ENCODE assay signal across 1 cellular context in the genomic region with DNA sequence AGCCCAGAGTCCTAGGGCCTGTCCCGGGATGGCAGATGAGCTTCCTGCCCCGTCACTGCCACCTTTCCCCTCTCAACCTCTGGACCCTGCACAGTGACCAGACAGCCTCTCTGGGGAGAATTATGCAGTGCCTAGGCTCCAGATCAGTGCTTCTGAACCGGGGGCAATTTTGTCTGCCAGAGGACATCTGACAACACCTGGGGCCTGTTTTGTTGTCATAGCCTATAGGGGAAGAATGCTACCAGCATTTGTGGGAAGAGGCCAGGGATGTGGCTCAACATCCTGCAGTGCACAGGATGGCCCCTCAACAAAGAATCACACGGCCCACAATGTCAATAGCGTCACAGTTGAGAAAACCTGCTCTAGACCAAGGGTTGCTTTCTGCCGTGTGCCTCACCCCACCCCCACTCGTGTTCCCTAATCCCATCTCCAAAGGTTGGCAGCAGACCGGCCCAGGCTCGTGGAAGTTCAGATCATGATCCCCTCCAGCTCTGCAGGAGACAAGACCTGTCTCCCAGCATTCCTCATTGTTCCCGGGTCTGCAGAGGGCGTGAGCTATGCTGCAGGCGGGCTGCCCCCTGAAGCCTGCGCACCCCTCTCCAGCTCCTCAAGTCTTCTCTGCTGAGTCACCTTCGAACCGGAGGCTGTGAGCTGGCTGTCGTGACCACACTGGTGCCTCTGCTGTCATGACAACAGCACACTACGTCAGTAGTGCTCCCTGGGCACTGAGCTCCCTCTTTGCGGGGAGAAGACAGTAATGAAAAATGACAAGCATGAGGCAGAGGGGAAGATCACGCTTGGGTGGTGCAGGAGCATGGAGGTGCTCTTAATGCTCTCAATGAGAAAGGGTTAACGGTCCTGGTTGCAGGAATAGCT.
TF ChIP-seq lines count a peak whose summit lies in the region.

No MANE protein-coding gene starts in this region.

TF ChIP-seq in K562, 482 proteins besides CTCF, POLR2A, EP300 and RAD21 (continues in another document):
- TF ChIP-seq MAZ (CRISPR knock-in tag; conservative IDR thresholded peaks at IDR 0.05 in 1 of 2, IDR thresholded peaks at IDR 0.05 in 1 of 2) (peak in 1 of 2 experiments; percentile 44; a peak in 1 of 4 replicates), NFIX (CRISPR knock-in tag; IDR thresholded peaks at IDR 0.05; ENCODE audit: low read depth) (no peak), MAFG (tag; conservative IDR thresholded peaks at IDR 0.05) (peak; percentile 91), ZNF586 (CRISPR knock-in tag; conservative IDR thresholded peaks at IDR 0.05) (no peak), SMARCE1 (IDR thresholded peaks at IDR 0.05) (0 out of 2 replicates have a peak, but pooled peaks have one; percentile 47), EP400 (IDR thresholded peaks at IDR 0.05) (peak; percentile 56), ELF4 (CRISPR knock-in tag; IDR thresholded peaks at IDR 0.05) (peak; percentile 27; the same call in 1 of the 2 replicates), CEBPG (CRISPR knock-in tag; IDR thresholded peaks at IDR 0.05) (no peak), CEBPG (tag; conservative IDR thresholded peaks at IDR 0.05 in 1 of 2, IDR thresholded peaks at IDR 0.05 in 1 of 2) (no peak), MAFF (IDR thresholded peaks at IDR 0.05; ENCODE audit: low read length) (peak; percentile 69), ESRRA (IDR thresholded peaks at IDR 0.05; ENCODE audit: borderline replicate concordance, low read depth) (0 out of 2 replicates have a peak, but pooled peaks have one; percentile 18), FOXA3 (CRISPR knock-in tag; conservative IDR thresholded peaks at IDR 0.05 in 1 of 2, IDR thresholded peaks at IDR 0.05 in 1 of 2) (0 out of 4 replicates have a peak, but pooled peaks of 1 of the 2 experiments have one; percentile 12), NFXL1 (CRISPR knock-in tag; IDR thresholded peaks at IDR 0.05) (no peak), NCOA1 (IDR thresholded peaks at IDR 0.05; ENCODE audit: low read depth) (peak; percentile 19; the same call in 1 of the 2 replicates), TAF1 (IDR thresholded peaks at IDR 0.05; ENCODE audit: control insufficient read depth, extremely low read depth, insufficient read depth, low read length, severe bottlenecking) (no peak), ZNF445 (CRISPR knock-in tag; IDR thresholded peaks at IDR 0.05; ENCODE audit: low read depth) (no peak), KDM2B (CRISPR knock-in tag; IDR thresholded peaks at IDR 0.05) (no peak), HDAC1 (IDR thresholded peaks at IDR 0.05) (peak in 1 of 2 experiments; percentile 82; a peak in 1 of 4 replicates), SIRT6 (IDR thresholded peaks at IDR 0.05; ENCODE audit: low read depth, low read length) (no peak), STAT5B (CRISPR knock-in tag; IDR thresholded peaks at IDR 0.05) (no peak), TBP (optimal IDR thresholded peaks at IDR 0.05; ENCODE audit: low read depth, low read length) (no peak), POLR2AphosphoS2 (IDR thresholded peaks at IDR 0.05; ENCODE audit: low read length) (peak; percentile 77), IFI16 (CRISPR knock-in tag; IDR thresholded peaks at IDR 0.05) (no peak), JUND (IDR thresholded peaks at IDR 0.05; ENCODE audit: borderline replicate concordance, low read depth, low read length) (peak; percentile 53), JUND (tag; IDR thresholded peaks at IDR 0.05; ENCODE audit: borderline replicate concordance, low read depth, low read length) (peak; percentile 61; the same call in 2 of the 3 replicates), ZBTB7A (IDR thresholded peaks at IDR 0.05; ENCODE audit: borderline replicate concordance, control insufficient read depth, low read depth, low read length) (peak; percentile 58; the same call in 1 of the 2 replicates), NFE2 (IDR thresholded peaks at IDR 0.05; ENCODE audit: low read depth) (peak; percentile 96)
- TF ChIP-seq, protein P1, sequence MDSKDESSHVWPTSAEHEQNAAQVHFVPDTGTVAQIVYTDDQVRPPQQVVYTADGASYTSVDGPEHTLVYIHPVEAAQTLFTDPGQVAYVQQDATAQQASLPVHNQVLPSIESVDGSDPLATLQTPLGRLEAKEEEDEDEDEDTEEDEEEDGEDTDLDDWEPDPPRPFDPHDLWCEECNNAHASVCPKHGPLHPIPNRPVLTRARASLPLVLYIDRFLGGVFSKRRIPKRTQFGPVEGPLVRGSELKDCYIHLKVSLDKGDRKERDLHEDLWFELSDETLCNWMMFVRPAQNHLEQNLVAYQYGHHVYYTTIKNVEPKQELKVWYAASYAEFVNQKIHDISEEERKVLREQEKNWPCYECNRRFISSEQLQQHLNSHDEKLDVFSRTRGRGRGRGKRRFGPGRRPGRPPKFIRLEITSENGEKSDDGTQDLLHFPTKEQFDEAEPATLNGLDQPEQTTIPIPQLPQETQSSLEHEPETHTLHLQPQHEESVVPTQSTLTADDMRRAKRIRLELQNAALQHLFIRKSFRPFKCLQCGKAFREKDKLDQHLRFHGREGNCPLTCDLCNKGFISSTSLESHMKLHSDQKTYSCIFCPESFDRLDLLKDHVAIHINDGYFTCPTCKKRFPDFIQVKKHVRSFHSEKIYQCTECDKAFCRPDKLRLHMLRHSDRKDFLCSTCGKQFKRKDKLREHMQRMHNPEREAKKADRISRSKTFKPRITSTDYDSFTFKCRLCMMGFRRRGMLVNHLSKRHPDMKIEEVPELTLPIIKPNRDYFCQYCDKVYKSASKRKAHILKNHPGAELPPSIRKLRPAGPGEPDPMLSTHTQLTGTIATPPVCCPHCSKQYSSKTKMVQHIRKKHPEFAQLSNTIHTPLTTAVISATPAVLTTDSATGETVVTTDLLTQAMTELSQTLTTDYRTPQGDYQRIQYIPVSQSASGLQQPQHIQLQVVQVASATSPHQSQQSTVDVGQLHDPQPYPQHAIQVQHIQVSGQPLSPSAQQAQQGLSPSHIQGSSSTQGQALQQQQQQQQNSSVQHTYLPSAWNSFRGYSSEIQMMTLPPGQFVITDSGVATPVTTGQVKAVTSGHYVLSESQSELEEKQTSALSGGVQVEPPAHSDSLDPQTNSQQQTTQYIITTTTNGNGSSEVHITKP (IDR thresholded peaks at IDR 0.05; ENCODE audit: partially characterized antibody) = peak; percentile 60
- TF ChIP-seq, protein P2, sequence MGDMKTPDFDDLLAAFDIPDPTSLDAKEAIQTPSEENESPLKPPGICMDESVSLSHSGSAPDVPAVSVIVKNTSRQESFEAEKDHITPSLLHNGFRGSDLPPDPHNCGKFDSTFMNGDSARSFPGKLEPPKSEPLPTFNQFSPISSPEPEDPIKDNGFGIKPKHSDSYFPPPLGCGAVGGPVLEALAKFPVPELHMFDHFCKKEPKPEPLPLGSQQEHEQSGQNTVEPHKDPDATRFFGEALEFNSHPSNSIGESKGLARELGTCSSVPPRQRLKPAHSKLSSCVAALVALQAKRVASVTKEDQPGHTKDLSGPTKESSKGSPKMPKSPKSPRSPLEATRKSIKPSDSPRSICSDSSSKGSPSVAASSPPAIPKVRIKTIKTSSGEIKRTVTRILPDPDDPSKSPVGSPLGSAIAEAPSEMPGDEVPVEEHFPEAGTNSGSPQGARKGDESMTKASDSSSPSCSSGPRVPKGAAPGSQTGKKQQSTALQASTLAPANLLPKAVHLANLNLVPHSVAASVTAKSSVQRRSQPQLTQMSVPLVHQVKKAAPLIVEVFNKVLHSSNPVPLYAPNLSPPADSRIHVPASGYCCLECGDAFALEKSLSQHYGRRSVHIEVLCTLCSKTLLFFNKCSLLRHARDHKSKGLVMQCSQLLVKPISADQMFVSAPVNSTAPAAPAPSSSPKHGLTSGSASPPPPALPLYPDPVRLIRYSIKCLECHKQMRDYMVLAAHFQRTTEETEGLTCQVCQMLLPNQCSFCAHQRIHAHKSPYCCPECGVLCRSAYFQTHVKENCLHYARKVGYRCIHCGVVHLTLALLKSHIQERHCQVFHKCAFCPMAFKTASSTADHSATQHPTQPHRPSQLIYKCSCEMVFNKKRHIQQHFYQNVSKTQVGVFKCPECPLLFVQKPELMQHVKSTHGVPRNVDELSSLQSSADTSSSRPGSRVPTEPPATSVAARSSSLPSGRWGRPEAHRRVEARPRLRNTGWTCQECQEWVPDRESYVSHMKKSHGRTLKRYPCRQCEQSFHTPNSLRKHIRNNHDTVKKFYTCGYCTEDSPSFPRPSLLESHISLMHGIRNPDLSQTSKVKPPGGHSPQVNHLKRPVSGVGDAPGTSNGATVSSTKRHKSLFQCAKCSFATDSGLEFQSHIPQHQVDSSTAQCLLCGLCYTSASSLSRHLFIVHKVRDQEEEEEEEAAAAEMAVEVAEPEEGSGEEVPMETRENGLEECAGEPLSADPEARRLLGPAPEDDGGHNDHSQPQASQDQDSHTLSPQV (IDR thresholded peaks at IDR 0.05) = peak; percentile 81
- TF ChIP-seq, protein P3, sequence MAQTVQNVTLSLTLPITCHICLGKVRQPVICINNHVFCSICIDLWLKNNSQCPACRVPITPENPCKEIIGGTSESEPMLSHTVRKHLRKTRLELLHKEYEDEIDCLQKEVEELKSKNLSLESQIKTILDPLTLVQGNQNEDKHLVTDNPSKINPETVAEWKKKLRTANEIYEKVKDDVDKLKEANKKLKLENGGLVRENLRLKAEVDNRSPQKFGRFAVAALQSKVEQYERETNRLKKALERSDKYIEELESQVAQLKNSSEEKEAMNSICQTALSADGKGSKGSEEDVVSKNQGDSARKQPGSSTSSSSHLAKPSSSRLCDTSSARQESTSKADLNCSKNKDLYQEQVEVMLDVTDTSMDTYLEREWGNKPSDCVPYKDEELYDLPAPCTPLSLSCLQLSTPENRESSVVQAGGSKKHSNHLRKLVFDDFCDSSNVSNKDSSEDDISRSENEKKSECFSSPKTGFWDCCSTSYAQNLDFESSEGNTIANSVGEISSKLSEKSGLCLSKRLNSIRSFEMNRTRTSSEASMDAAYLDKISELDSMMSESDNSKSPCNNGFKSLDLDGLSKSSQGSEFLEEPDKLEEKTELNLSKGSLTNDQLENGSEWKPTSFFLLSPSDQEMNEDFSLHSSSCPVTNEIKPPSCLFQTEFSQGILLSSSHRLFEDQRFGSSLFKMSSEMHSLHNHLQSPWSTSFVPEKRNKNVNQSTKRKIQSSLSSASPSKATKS (CRISPR knock-in tag; IDR thresholded peaks at IDR 0.05) = no peak
- TF ChIP-seq, protein P4, sequence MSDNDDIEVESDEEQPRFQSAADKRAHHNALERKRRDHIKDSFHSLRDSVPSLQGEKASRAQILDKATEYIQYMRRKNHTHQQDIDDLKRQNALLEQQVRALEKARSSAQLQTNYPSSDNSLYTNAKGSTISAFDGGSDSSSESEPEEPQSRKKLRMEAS (CRISPR knock-in tag; IDR thresholded peaks at IDR 0.05) = peak; percentile 68
- TF ChIP-seq, protein P5, sequence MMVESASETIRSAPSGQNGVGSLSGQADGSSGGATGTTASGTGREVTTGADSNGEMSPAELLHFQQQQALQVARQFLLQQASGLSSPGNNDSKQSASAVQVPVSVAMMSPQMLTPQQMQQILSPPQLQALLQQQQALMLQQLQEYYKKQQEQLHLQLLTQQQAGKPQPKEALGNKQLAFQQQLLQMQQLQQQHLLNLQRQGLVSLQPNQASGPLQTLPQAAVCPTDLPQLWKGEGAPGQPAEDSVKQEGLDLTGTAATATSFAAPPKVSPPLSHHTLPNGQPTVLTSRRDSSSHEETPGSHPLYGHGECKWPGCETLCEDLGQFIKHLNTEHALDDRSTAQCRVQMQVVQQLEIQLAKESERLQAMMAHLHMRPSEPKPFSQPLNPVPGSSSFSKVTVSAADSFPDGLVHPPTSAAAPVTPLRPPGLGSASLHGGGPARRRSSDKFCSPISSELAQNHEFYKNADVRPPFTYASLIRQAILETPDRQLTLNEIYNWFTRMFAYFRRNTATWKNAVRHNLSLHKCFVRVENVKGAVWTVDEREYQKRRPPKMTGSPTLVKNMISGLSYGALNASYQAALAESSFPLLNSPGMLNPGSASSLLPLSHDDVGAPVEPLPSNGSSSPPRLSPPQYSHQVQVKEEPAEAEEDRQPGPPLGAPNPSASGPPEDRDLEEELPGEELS (CRISPR knock-in tag; IDR thresholded peaks at IDR 0.05; ENCODE audit: borderline replicate concordance) = no peak
- TF ChIP-seq, protein P6, sequence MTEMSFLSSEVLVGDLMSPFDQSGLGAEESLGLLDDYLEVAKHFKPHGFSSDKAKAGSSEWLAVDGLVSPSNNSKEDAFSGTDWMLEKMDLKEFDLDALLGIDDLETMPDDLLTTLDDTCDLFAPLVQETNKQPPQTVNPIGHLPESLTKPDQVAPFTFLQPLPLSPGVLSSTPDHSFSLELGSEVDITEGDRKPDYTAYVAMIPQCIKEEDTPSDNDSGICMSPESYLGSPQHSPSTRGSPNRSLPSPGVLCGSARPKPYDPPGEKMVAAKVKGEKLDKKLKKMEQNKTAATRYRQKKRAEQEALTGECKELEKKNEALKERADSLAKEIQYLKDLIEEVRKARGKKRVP (CRISPR knock-in tag; IDR thresholded peaks at IDR 0.05) = no peak
- TF ChIP-seq, protein P7, sequence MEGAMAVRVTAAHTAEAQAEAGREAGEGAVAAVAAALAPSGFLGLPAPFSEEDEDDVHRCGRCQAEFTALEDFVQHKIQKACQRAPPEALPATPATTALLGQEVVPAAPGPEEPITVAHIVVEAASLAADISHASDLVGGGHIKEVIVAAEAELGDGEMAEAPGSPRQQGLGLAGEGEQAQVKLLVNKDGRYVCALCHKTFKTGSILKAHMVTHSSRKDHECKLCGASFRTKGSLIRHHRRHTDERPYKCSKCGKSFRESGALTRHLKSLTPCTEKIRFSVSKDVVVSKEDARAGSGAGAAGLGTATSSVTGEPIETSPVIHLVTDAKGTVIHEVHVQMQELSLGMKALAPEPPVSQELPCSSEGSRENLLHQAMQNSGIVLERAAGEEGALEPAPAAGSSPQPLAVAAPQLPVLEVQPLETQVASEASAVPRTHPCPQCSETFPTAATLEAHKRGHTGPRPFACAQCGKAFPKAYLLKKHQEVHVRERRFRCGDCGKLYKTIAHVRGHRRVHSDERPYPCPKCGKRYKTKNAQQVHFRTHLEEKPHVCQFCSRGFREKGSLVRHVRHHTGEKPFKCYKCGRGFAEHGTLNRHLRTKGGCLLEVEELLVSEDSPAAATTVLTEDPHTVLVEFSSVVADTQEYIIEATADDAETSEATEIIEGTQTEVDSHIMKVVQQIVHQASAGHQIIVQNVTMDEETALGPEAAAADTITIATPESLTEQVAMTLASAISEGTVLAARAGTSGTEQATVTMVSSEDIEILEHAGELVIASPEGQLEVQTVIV (CRISPR knock-in tag; IDR thresholded peaks at IDR 0.05; ENCODE audit: borderline replicate concordance) = no peak
- TF ChIP-seq, protein P8, sequence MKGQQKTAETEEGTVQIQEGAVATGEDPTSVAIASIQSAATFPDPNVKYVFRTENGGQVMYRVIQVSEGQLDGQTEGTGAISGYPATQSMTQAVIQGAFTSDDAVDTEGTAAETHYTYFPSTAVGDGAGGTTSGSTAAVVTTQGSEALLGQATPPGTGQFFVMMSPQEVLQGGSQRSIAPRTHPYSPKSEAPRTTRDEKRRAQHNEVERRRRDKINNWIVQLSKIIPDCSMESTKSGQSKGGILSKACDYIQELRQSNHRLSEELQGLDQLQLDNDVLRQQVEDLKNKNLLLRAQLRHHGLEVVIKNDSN (CRISPR knock-in tag; IDR thresholded peaks at IDR 0.05) = peak; percentile 22; the same call in 1 of the 2 replicates
- TF ChIP-seq, protein P9, sequence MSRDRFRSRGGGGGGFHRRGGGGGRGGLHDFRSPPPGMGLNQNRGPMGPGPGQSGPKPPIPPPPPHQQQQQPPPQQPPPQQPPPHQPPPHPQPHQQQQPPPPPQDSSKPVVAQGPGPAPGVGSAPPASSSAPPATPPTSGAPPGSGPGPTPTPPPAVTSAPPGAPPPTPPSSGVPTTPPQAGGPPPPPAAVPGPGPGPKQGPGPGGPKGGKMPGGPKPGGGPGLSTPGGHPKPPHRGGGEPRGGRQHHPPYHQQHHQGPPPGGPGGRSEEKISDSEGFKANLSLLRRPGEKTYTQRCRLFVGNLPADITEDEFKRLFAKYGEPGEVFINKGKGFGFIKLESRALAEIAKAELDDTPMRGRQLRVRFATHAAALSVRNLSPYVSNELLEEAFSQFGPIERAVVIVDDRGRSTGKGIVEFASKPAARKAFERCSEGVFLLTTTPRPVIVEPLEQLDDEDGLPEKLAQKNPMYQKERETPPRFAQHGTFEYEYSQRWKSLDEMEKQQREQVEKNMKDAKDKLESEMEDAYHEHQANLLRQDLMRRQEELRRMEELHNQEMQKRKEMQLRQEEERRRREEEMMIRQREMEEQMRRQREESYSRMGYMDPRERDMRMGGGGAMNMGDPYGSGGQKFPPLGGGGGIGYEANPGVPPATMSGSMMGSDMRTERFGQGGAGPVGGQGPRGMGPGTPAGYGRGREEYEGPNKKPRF (IDR thresholded peaks at IDR 0.05; ENCODE audit: low read depth, low read length) = no peak
